In genomic region chr2:109760265-109760986, GRCh38 we compare ENCODE assay signal across 8 cellular contexts. TPM values are rescaled to one million over a fixed set of nuclear protein-coding genes. Genes with fewer than 3 reads are reported as not detected.
A peak's percentile ranks its signal among the peaks of the same experiment; 100 is the strongest.
DNase-seq lines count a peak whose midpoint lies in the region; ATAC-seq, FAIRE-seq and TF ChIP-seq lines count a peak whose summit lies in the region.
"Not testable (repeated sequence)": the region's sequence is repeated elsewhere in the genome, so short reads cannot be mapped to it uniquely, and the experiment has no call there.

No MANE protein-coding gene starts in this region.

- not testable (repeated sequence) for H3K36me3 ChIP-seq in GM12878 (ENCODE audit: control insufficient read depth in 2 of 2, insufficient read depth in 2 of 2, low read length in 1 of 2); cardiac muscle cell; mesendoderm (ENCODE audit: control insufficient read depth, insufficient read depth, low read length); ovary; stomach

- not testable (repeated sequence) for BruUV-seq in GM12878 (replicated peaks; lab: Mats Ljungman, UMichigan)

- H3K4me1 ChIP-seq in A549; GM12878 (ENCODE audit: control insufficient read depth, insufficient read depth, low read length); cardiac muscle cell (ENCODE audit: low read depth); mesendoderm (ENCODE audit: control insufficient read depth, low read depth, low read length); ovary (ENCODE audit: insufficient read depth); stomach: not testable (repeated sequence)

- in situ Hi-C loops in GM12878 (cut with MboI) = not testable (repeated sequence)

- H3K9me3 ChIP-seq in A549; GM12878 (replicated peaks; ENCODE audit: control insufficient read depth, insufficient read depth, low read length); cardiac muscle cell (ENCODE audit: low read depth); ovary; stomach: not testable (repeated sequence)

- TF ChIP-seq POLR2A in A549 (IDR thresholded peaks at IDR 0.05; ENCODE audit: low read length); GM12878 (IDR thresholded peaks at IDR 0.05; ENCODE audit: low read depth, low read length); ovary (IDR thresholded peaks at IDR 0.05); stomach (IDR thresholded peaks at IDR 0.05): not testable (repeated sequence)

- not testable (repeated sequence) for H4K5ac ChIP-seq in mesendoderm (ENCODE audit: low read length)

- not testable (repeated sequence) for H3K18ac ChIP-seq in mesendoderm (ENCODE audit: low read length)

- not testable (repeated sequence) for H3K4ac ChIP-seq in mesendoderm (ENCODE audit: low read depth, low read length)

- TF ChIP-seq EP300 in A549 (IDR thresholded peaks at IDR 0.05); GM12878 (IDR thresholded peaks at IDR 0.05; ENCODE audit: borderline replicate concordance in 1 of 2, control insufficient read depth in 1 of 2, low read depth in 2 of 2, low read length in 2 of 2); ovary (IDR thresholded peaks at IDR 0.05); stomach (IDR thresholded peaks at IDR 0.05): not testable (repeated sequence)

- not testable (repeated sequence) for H3K23ac ChIP-seq in mesendoderm (ENCODE audit: low read length)

- TF ChIP-seq RAD21 in A549 (conservative IDR thresholded peaks at IDR 0.05 in 1 of 2, IDR thresholded peaks at IDR 0.05 in 1 of 2); GM12878 (IDR thresholded peaks at IDR 0.05; ENCODE audit: insufficient read depth, low read depth, low read length): not testable (repeated sequence)

- not testable (repeated sequence) for TF ChIP-seq CTCF in A549 (IDR thresholded peaks at IDR 0.05); GM12878 (IDR thresholded peaks at IDR 0.05 in 2 of 3, conservative IDR thresholded peaks at IDR 0.05 in 1 of 3; ENCODE audit: control insufficient read depth in 2 of 3, extremely low read depth in 1 of 3, insufficient read depth in 1 of 3, low read depth in 3 of 3, low read length in 3 of 3); cardiac muscle cell (IDR thresholded peaks at IDR 0.05; ENCODE audit: low read depth, low read length); ovary (IDR thresholded peaks at IDR 0.05); stomach (IDR thresholded peaks at IDR 0.05)

- H4K20me1 ChIP-seq in GM12878 (ENCODE audit: control insufficient read depth, insufficient read depth) = not testable (repeated sequence)

- not testable (repeated sequence) for H3K27ac ChIP-seq in A549; GM12878 (ENCODE audit: control insufficient read depth, insufficient read depth); cardiac muscle cell; mesendoderm (ENCODE audit: low read depth, low read length); ovary; stomach

- CTCF ChIA-PET in A549 (lab: Yijun Ruan, JAX); GM12878 (lab: Yijun Ruan, JAX): not testable (repeated sequence)

- POLR2A ChIA-PET in A549 (lab: Yijun Ruan, JAX); GM12878 (lab: Charles Lee): not testable (repeated sequence)

- WGBS in A549 (ENCODE audit: missing lambda C conversion rate) = 1% methylated on average over 7 of the region's 102 CpGs
- WGBS in GM12878 (ENCODE audit: insufficient coverage, insufficient replicate concordance, low lambda C conversion rate, missing lambda C conversion rate) = no CpG with 5 or more reads among the region's 102 CpGs
- no CpG with 5 or more reads among the region's 102 CpGs for WGBS in mesendoderm (ENCODE audit: extremely low coverage, insufficient coverage, low lambda C conversion rate)
- WGBS in ovary, 3 donors = 1 to 3% methylated on average over 6 to 71 of the region's 102 CpGs; no CpG with 5 or more reads in 1 of the 3 donors
- 0 to 2% (median 1%) methylated on average over 19 to 47 of the region's 102 CpGs; no CpG with 5 or more reads in 2 of the 5 donors for WGBS in stomach, 5 donors

- not testable (repeated sequence) for H2BK15ac ChIP-seq in mesendoderm (replicated peaks; ENCODE audit: low read depth)

- intact Hi-C loops in GM12878 (cut with micrococcal nuclease; ENCODE audit: unreplicated experiment); ovary (cut with DNase I); stomach (cut with DNase I; ENCODE audit: low total_unique reads): not testable (repeated sequence)

- H4K8ac ChIP-seq in mesendoderm (ENCODE audit: low read depth, low read length) = not testable (repeated sequence)

- peak overlapping the region; percentile 33; the same call in 2 of the 3 replicates for H3K4me3 ChIP-seq in A549
- not testable (repeated sequence) for H3K4me3 ChIP-seq in GM12878; mesendoderm (ENCODE audit: low read length)
- H3K4me3 ChIP-seq in cardiac muscle cell = peak overlapping the region; percentile 13
- peak overlapping the region; percentile 22 for H3K4me3 ChIP-seq in ovary
- H3K4me3 ChIP-seq in stomach = peak overlapping the region in 3 of 4 donors; percentile 6 to 19 (median 18)

- RAD21 ChIA-PET in GM12878 (lab: Charles Lee; ENCODE audit: unreplicated experiment) = not testable (repeated sequence)

- H2AK5ac ChIP-seq in mesendoderm (ENCODE audit: low read length) = not testable (repeated sequence)

- H3K9ac ChIP-seq in GM12878 (ENCODE audit: control insufficient read depth, insufficient read depth, low read length); mesendoderm (ENCODE audit: low read length): not testable (repeated sequence)

- peak overlapping the region; percentile 62; the same call in 2 of the 3 replicates for H3K4me2 ChIP-seq in A549
- H3K4me2 ChIP-seq in GM12878 (ENCODE audit: control insufficient read depth, insufficient read depth); mesendoderm (ENCODE audit: low read length): not testable (repeated sequence)

- SMC1A ChIA-PET in GM12878 (lab: Charles Lee; ENCODE audit: uncharacterized antibody, unreplicated experiment) = not testable (repeated sequence)

- not testable (repeated sequence) for FAIRE-seq in A549 (lab: Jason Lieb, UNC); GM12878 (lab: Jason Lieb, UNC)

- H2AFZ ChIP-seq in GM12878 (ENCODE audit: control insufficient read depth, low read depth, low read length) = not testable (repeated sequence)

- not testable (repeated sequence) for H3K79me2 ChIP-seq in GM12878 (ENCODE audit: control insufficient read depth, insufficient read depth, low read length); mesendoderm (ENCODE audit: control insufficient read depth, insufficient read depth, low read length)

- peak; percentile 68 to 77 for ATAC-seq in A549
- ATAC-seq in HG02885 (IDR thresholded peaks at IDR 0.05; ENCODE audit: poor library complexity, unreplicated experiment) = peak; percentile 40
- peak; percentile 6; the same call in 1 of the 3 replicates for ATAC-seq in GM12878

- not testable (repeated sequence) for H2BK5ac ChIP-seq in mesendoderm (ENCODE audit: low read length)

- not testable (repeated sequence) for H2BK120ac ChIP-seq in mesendoderm (ENCODE audit: low read depth, low read length)

- DNase-seq in A549 (ENCODE audit: low read depth in 1 of 2, low spot score in 1 of 2); GM12878 (ENCODE audit: low read depth, low spot score); mesendoderm; stomach: not testable (repeated sequence)
- peak; percentile 2 for DNase-seq in activated CD4-positive, alpha-beta T cell treated with anti-CD3 and anti-CD28 coated beads for 48 hours
- DNase-seq in cardiac muscle cell (ENCODE audit: low read depth in 1 of 2, low spot score in 1 of 2) = peak in 1 of 2 donors; percentile 22
- peak in 4 of 5 donors; percentile 16 to 42 (median 18) for DNase-seq in ovary

- H3K79me1 ChIP-seq in mesendoderm (ENCODE audit: low read length) = not testable (repeated sequence)

- not testable (repeated sequence) for H3K27me3 ChIP-seq in GM12878 (replicated peaks in 1 of 2; ENCODE audit: control insufficient read depth in 2 of 2, insufficient read depth in 2 of 2, low read length in 1 of 2); cardiac muscle cell; mesendoderm (ENCODE audit: insufficient read depth, low read length, poor library complexity); ovary; stomach

- peak overlapping the region; percentile 42 for H3K56ac ChIP-seq in mesendoderm (ENCODE audit: low read length)

RNA-seq across cellular contexts. Expression of gene RGPD5, which starts 33.7 kb away (rescaled TPM):
- 16.9 and 24.8 TPM in 2 replicates for polyA plus RNA-seq in A549 (2011; rRNA removed)
- polyA plus RNA-seq in A549 (2012; cell fraction: cytosol; rRNA removed) = 3.4 and 5.3 TPM in 2 replicates
- 8.5 and 14.5 TPM in 2 replicates for polyA plus RNA-seq in A549 (2012; cell fraction: nucleus; rRNA removed)
- polyA plus RNA-seq in A549 (2017; fragmentation: RNase III; extraction: RNeasy Plus Mini Kit Qiagen cat#74134 plus additional on column Dnase treatment) = 9.8 to 10.8 TPM (median 9.9 TPM) in 3 replicates
- 15.4 and 22.8 TPM in 2 replicates for polyA minus RNA-seq in A549 (2011; rRNA and poly(A)+ RNA removed)
- total RNA-seq in GM12878 (2013; cell fraction: nucleolus; rRNA removed) = 304 and 368 TPM in 2 replicates
- 6.7 and 8.2 TPM in 2 replicates for total RNA-seq in GM12878 (2014; rRNA removed)
- 7.9 and 8.1 TPM in 2 replicates for total RNA-seq in GM12878 (2014; rRNA removed; fragmentation: Illumina TruSeq; extraction: Trizol)
- total RNA-seq in GM12878 (2021) = 9.6 and 14.1 TPM in 2 replicates
- polyA plus RNA-seq in GM12878 (2011; ENCODE audit: low read depth) = 0.38 TPM
- 3.4 and 4.1 TPM in 2 replicates for polyA plus RNA-seq in GM12878 (2011; rRNA removed)
- 1.4 and 1.7 TPM in 2 replicates for polyA plus RNA-seq in GM12878 (2011; cell fraction: cytosol; rRNA removed)
- polyA plus RNA-seq in GM12878 (2011; cell fraction: nucleus; rRNA removed) = 4.9 and 14.5 TPM in 2 replicates
- polyA plus RNA-seq in GM12878 (2012) = 1.4 and 3.7 TPM in 2 replicates
- 1.8 and 2.7 TPM in 2 replicates for polyA plus RNA-seq in GM12878 (2014; fragmentation: Illumina TruSeq; extraction: Trizol)
- polyA plus RNA-seq in GM12878 (2014; fragmentation: Nextera tagmentation; extraction: Ambion mirVana) = under 1 TPM; 0.13 to 0.72 TPM
- 4.1 and 12.4 TPM in 2 replicates for polyA plus RNA-seq in GM12878 (2014; rRNA removed)
- polyA plus RNA-seq in GM12878 (2016; fragmentation: Nextera tagmentation; extraction: Ambion mirVana) = 1 to 10 TPM; 3.1 to 4.9 TPM
- 4.3 and 5.3 TPM in 2 replicates for polyA minus RNA-seq in GM12878 (2011; rRNA and poly(A)+ RNA removed)
- polyA minus RNA-seq in GM12878 (2011; cell fraction: cytosol; rRNA and poly(A)+ RNA removed) = 2.2 TPM in 1 of 2 replicates, not detected in the other
- polyA minus RNA-seq in GM12878 (2011; cell fraction: nucleus; rRNA and poly(A)+ RNA removed) = 5.9 and 13.2 TPM in 2 replicates
- 15.2 and 37.1 TPM in 2 replicates for total RNA-seq in cardiac muscle cell
- 21.6 and 32.2 TPM in 2 replicates for polyA plus RNA-seq in cardiac muscle cell
- polyA plus RNA-seq in mesendoderm (2013, experiment 1 of 2) = 40.8 TPM
- polyA plus RNA-seq in mesendoderm (2013, experiment 2 of 2) = 40.5 TPM
- 10 to 100 TPM; 18.0 to 87.0 (median 42.2) TPM for total RNA-seq in ovary
- polyA plus RNA-seq in ovary = 10 to 100 TPM in 1 of 2 donors, 1 to 10 TPM in 1; 8.3 to 13.0 TPM
- total RNA-seq in stomach = 100 to 1,000 TPM in 1 of 5 donors, 10 to 100 TPM in 2, 1 to 10 TPM in 2; 3.5 to 160 (median 17.7) TPM
- polyA plus RNA-seq in stomach = 1 to 10 TPM; 4.5 to 6.5 (median 5.2) TPM

Comparison
In these comparisons a context has a peak if more than half of its experiments do, and no peak if none do; other contexts are left out.
1. ATAC-seq: peak in every context shown above with its lines; median percentile 72 in A549; 40 in HG02885; 6 in GM12878.